ENCODE assay signal across 17 cellular contexts in genomic region chr12:56528836-56529235, GRCh38. TPM values are rescaled to one million over a fixed set of nuclear protein-coding genes. Genes with fewer than 3 reads are reported as not detected.
DNase-seq lines count a peak whose midpoint lies in the region; ATAC-seq and TF ChIP-seq lines count a peak whose summit lies in the region.
"Had no signal": no experiment of that assay in that cellular context is flagged by ENCODE, and none has a peak within 500 bp of the region (broad histone marks: within the 10 kb centered on the region; RNA-seq: fewer than 3 reads in every experiment).

No MANE protein-coding gene starts in this region.

- no peak overlapping the region for H4K5ac ChIP-seq in mesendoderm (ENCODE audit: low read length)

- no peaks in the 10 kb centered on the region for H3K27me3 Mint-ChIP-seq in MCF 10A (ENCODE audit: insufficient read depth, unreplicated experiment)
- no peaks in the 10 kb centered on the region for H3K27me3 Mint-ChIP-seq in chondrocyte (ENCODE audit: low read depth)
- H3K27me3 Mint-ChIP-seq: IgD-negative memory B cell had no signal

- H3K9me3 Mint-ChIP-seq in MCF 10A (ENCODE audit: unreplicated experiment): no peaks in the 10 kb centered on the region
- no peaks in the 10 kb centered on the region for H3K9me3 Mint-ChIP-seq in chondrocyte (ENCODE audit: low read depth)
- H3K9me3 Mint-ChIP-seq: IgD-negative memory B cell had no signal

- no peak for DNase-seq in MCF 10A (ENCODE audit: unreplicated experiment)
- DNase-seq in breast epithelium (ENCODE audit: low spot score in 2 of 2): no peak
- no peak for DNase-seq in chondrocyte (ENCODE audit: low spot score)
- DNase-seq in mesendoderm: no peak
- no peak for DNase-seq in upper lobe of right lung
- DNase-seq in stimulated activated CD4-positive, alpha-beta T cell treated with anti-CD3 and anti-CD28 coated beads, Interleukin-1b, Interleukin-23, amount 100 ng/mL, for 48 hours: no peak
- DNase-seq in amniotic stem cell (lab: John Stamatoyannopoulos, UW): no peak
- no peak for DNase-seq in head of caudate nucleus
- DNase-seq: 8988T, GF-D8, NCI-H1417, NCI-H1930, NCI-H2171 treated with DMSO at 0.1 percent for 48 hours, NCI-H510A treated with DMSO at 0.1 percent for 48 hours had no signal

- H3K4me1 Mint-ChIP-seq in MCF 10A (ENCODE audit: insufficient read depth, unreplicated experiment) (peaks cover 50% of the 10 kb centered on the region), chondrocyte (ENCODE audit: low read depth) (peaks cover 46% of the 10 kb centered on the region)
- H3K4me1 Mint-ChIP-seq: IgD-negative memory B cell had no signal

- H2AK5ac ChIP-seq in mesendoderm (ENCODE audit: low read length): no peak overlapping the region

- WGBS in mesendoderm (ENCODE audit: extremely low coverage, insufficient coverage, low lambda C conversion rate): no CpG with 5 or more reads among the region's 1 CpG

- H3K18ac ChIP-seq in mesendoderm (ENCODE audit: low read length): peak overlapping the region; percentile 60

- no peak overlapping the region for H2BK120ac ChIP-seq in mesendoderm (ENCODE audit: low read depth, low read length)

- TF ChIP-seq POLR2A in breast epithelium (IDR thresholded peaks at IDR 0.05): no peak

- H3K27me3 ChIP-seq in breast epithelium (no peaks in the 10 kb centered on the region), mesendoderm (ENCODE audit: insufficient read depth, low read length, poor library complexity) (no peaks in the 10 kb centered on the region), upper lobe of right lung (no peaks in the 10 kb centered on the region)

- no peaks in the 10 kb centered on the region for H3K36me3 ChIP-seq in breast epithelium
- no peaks in the 10 kb centered on the region for H3K36me3 ChIP-seq in mesendoderm (ENCODE audit: control insufficient read depth, insufficient read depth, low read length)
- peaks cover 9% of the 10 kb centered on the region for H3K36me3 ChIP-seq in upper lobe of right lung

- ATAC-seq in upper lobe of right lung: no peak

- H3K4me1 ChIP-seq in breast epithelium (peaks cover 3 to 4% of the 10 kb centered on the region in 2 donors), mesendoderm (ENCODE audit: control insufficient read depth, low read depth, low read length) (peaks cover 2% of the 10 kb centered on the region), upper lobe of right lung (peaks cover 68% of the 10 kb centered on the region)

- H4K8ac ChIP-seq in mesendoderm (ENCODE audit: low read depth, low read length): no peak overlapping the region

- no peak overlapping the region for H3K4me3 ChIP-seq in breast epithelium
- H3K4me3 ChIP-seq in mesendoderm (ENCODE audit: low read length): no peak overlapping the region
- no peak overlapping the region for H3K4me3 ChIP-seq in upper lobe of right lung

- H3K4ac ChIP-seq in mesendoderm (ENCODE audit: low read depth, low read length): no peak overlapping the region

- H3K56ac ChIP-seq in mesendoderm (ENCODE audit: low read length): no peak overlapping the region

- no peak overlapping the region for H2BK5ac ChIP-seq in mesendoderm (ENCODE audit: low read length)

- POLR2A ChIA-PET in MCF 10A (lab: Yijun Ruan, JAX): interaction anchor here (0.6 to 1.6 kb wide), 8 partner anchors 8 to 178 kb away, joined by 3 to 7 read pairs (median 4); partner anchors contain the start of gene RBMS2

- no peak overlapping the region for H3K9ac ChIP-seq in mesendoderm (ENCODE audit: low read length)

- no TSS peak for BruUV-seq in MCF 10A (replicated peaks; lab: Mats Ljungman, UMichigan)

- intact Hi-C loops in MCF 10A (cut with micrococcal nuclease) (no loop called here), breast epithelium (cut with DNase I; ENCODE audit: low total_unique reads) (no loop called here), upper lobe of right lung (cut with DNase I) (no loop called here), head of caudate nucleus (cut with DNase I) (no loop called here)

- CTCF ChIA-PET in MCF 10A (lab: Yijun Ruan, JAX): interaction anchor here (0.7 to 1.0 kb wide), 3 partner anchors 11 to 65 kb away, joined by 3 read pairs; no protein-coding TSS in a partner anchor

- H3K27ac Mint-ChIP-seq in MCF 10A (ENCODE audit: low read depth, unreplicated experiment): peak overlapping the region; percentile 96
- H3K27ac Mint-ChIP-seq in chondrocyte (ENCODE audit: unreplicated experiment): peak overlapping the region; percentile 69
- H3K27ac Mint-ChIP-seq: IgD-negative memory B cell had no signal

- no peaks in the 10 kb centered on the region for H3K36me3 Mint-ChIP-seq in MCF 10A (ENCODE audit: insufficient read depth, unreplicated experiment)
- peaks cover 2% of the 10 kb centered on the region for H3K36me3 Mint-ChIP-seq in chondrocyte (ENCODE audit: low read depth)
- H3K36me3 Mint-ChIP-seq: IgD-negative memory B cell had no signal

- peaks cover 5% of the 10 kb centered on the region for H3K79me1 ChIP-seq in mesendoderm (ENCODE audit: low read length)

- H3K4me2 ChIP-seq in mesendoderm (ENCODE audit: low read length): no peak overlapping the region

- no peak for TF ChIP-seq CTCF in MCF 10A (IDR thresholded peaks at IDR 0.05; ENCODE audit: unreplicated experiment)
- no peak for TF ChIP-seq CTCF in breast epithelium (IDR thresholded peaks at IDR 0.05)
- no peak for TF ChIP-seq CTCF in chondrocyte (IDR thresholded peaks at IDR 0.05)
- TF ChIP-seq CTCF in upper lobe of right lung (IDR thresholded peaks at IDR 0.05): no peak

- no peak overlapping the region for H3K23ac ChIP-seq in mesendoderm (ENCODE audit: low read length)

- no peak overlapping the region for H2BK15ac ChIP-seq in mesendoderm (replicated peaks; ENCODE audit: low read depth)

- peaks cover 38% of the 10 kb centered on the region for H3K79me2 ChIP-seq in mesendoderm (ENCODE audit: control insufficient read depth, insufficient read depth, low read length)

- H3K27ac ChIP-seq in breast epithelium: no peak overlapping the region
- no peak overlapping the region for H3K27ac ChIP-seq in mesendoderm (ENCODE audit: low read depth, low read length)
- H3K27ac ChIP-seq in upper lobe of right lung: peak overlapping the region; percentile 91
- H3K27ac ChIP-seq: C4-2B had no signal

- H3K9me3 ChIP-seq in breast epithelium (no peaks in the 10 kb centered on the region), upper lobe of right lung (no peaks in the 10 kb centered on the region)

- H3K4me3 Mint-ChIP-seq in MCF 10A (ENCODE audit: unreplicated experiment) (no peak overlapping the region), chondrocyte (ENCODE audit: unreplicated experiment) (no peak overlapping the region)

RNA-seq across cellular contexts. Expression of gene RBMS2, which starts 7.2 kb away (rescaled TPM):
- total RNA-seq in MCF 10A (2022): 34.9 and 62.7 TPM in 2 replicates
- 10 to 100 TPM; 22.9 to 27.5 (median 27.2) TPM for total RNA-seq in breast epithelium
- 57.0 to 65.3 TPM (median 57.6 TPM) in 3 replicates for total RNA-seq in chondrocyte
- 28.7 TPM for polyA plus RNA-seq in mesendoderm (2013, experiment 1 of 2)
- 27.1 TPM for polyA plus RNA-seq in mesendoderm (2013, experiment 2 of 2)
- 142 TPM for total RNA-seq in upper lobe of right lung

RNA-seq across cellular contexts. Expression of gene GLS2, which starts 40.9 kb away (rescaled TPM):
- total RNA-seq in MCF 10A (2022) (3.9 and 4.8 TPM in 2 replicates), breast epithelium (1 to 10 TPM in 2 of 3 donors, under 1 TPM in 1; 0.16 to 5.1 (median 4.6) TPM), chondrocyte (0.25 to 0.54 TPM in 2 of 3 replicates, not detected in the other), upper lobe of right lung (5.5 TPM)
- 1.4 TPM for polyA plus RNA-seq in mesendoderm (2013, experiment 1 of 2)
- polyA plus RNA-seq in mesendoderm (2013, experiment 2 of 2): 1.7 TPM
- total RNA-seq: LHCN-M2 had no signal
